Comparison of ENCODE assay signal across 8 cellular contexts in genomic region chr1:151281225-151281968, GRCh38. TPM values are rescaled to one million over a fixed set of nuclear protein-coding genes. Genes with fewer than 3 reads are reported as not detected.
DNase-seq lines count a peak whose midpoint lies in the region; ATAC-seq and TF ChIP-seq lines count a peak whose summit lies in the region.

No MANE protein-coding gene starts in this region.

- TF ChIP-seq EP300 in Ishikawa (IDR thresholded peaks at IDR 0.05; ENCODE audit: borderline replicate concordance) = peak; percentile 46; the same call in 1 of the 2 replicates

- 0 out of 2 replicates have a peak, but pooled peaks have one; percentile 62 for TF ChIP-seq RAD21 in Ishikawa (IDR thresholded peaks at IDR 0.05; ENCODE audit: low read depth)

- H3K4me3 ChIP-seq in epithelial cell of proximal tubule (ENCODE audit: low read depth, low read length) = peak overlapping the region; percentile 86

- ATAC-seq in GM21576 (IDR thresholded peaks at IDR 0.05; ENCODE audit: unreplicated experiment) = peak; percentile 32

- TF ChIP-seq CTCF in epithelial cell of proximal tubule (conservative IDR thresholded peaks at IDR 0.05; ENCODE audit: low read depth, low read length) = peak; percentile 20

- DNase-seq in DMS 273 (lab: John Stamatoyannopoulos, UW; ENCODE audit: unreplicated experiment) (peak; percentile 100), OCI-M2 (lab: John Stamatoyannopoulos, UW; ENCODE audit: unreplicated experiment) (peak; percentile 86), epithelial cell of proximal tubule (ENCODE audit: low read depth) (peak; percentile 79), mucosa of gallbladder (ENCODE audit: low spot score) (peak; percentile 96)
- DNase-seq in activated T-cell treated with anti-CD3 and anti-CD28 coated beads, Interleukin-2, amount 50 U/mL, for 1 hour = peak; percentile 99
- DNase-seq in stimulated activated CD8-positive, alpha-beta memory T cell treated with anti-CD3 and anti-CD28 coated beads, Interleukin-4, amount 100 ng/mL, for 24 hours (ENCODE audit: low read depth) = peak; percentile 91

TF ChIP-seq in Ishikawa, 13 proteins besides CTCF, POLR2A, EP300 and RAD21:
- TF ChIP-seq CREB1 (IDR thresholded peaks at IDR 0.05; ENCODE audit: low read depth) (peak; percentile 90), TCF12 (IDR thresholded peaks at IDR 0.05; ENCODE audit: low read depth) (peak; percentile 72), ZBTB7A (IDR thresholded peaks at IDR 0.05; ENCODE audit: low read depth) (no peak), USF1 (IDR thresholded peaks at IDR 0.05) (no peak; the same call in 1 of the 2 replicates), MAX (IDR thresholded peaks at IDR 0.05) (peak; percentile 61), NFIC (IDR thresholded peaks at IDR 0.05) (no peak), TEAD4 (IDR thresholded peaks at IDR 0.05) (no peak), TAF1 (IDR thresholded peaks at IDR 0.05; ENCODE audit: low read depth) (peak; percentile 48), CEBPB (IDR thresholded peaks at IDR 0.05) (no peak), REST (IDR thresholded peaks at IDR 0.05; ENCODE audit: low read depth) (no peak), FOXM1 (IDR thresholded peaks at IDR 0.05; ENCODE audit: borderline replicate concordance, low read depth) (peak; percentile 37; the same call in 1 of the 2 replicates), YY1 (IDR thresholded peaks at IDR 0.05; ENCODE audit: low read depth) (0 out of 2 replicates have a peak, but pooled peaks have one; percentile 16), EGR1 (IDR thresholded peaks at IDR 0.05) (peak; percentile 66; the same call in 1 of the 2 replicates)

RNA-seq across cellular contexts. Expression of gene ZNF687, which starts 0.7 kb away (rescaled TPM):
- 14.0 and 16.9 TPM in 2 replicates for total RNA-seq in epithelial cell of proximal tubule
- total RNA-seq in mucosa of gallbladder = 40.4 TPM

RNA-seq across cellular contexts. Expression of gene PSMD4, which starts 26.9 kb away (rescaled TPM):
- total RNA-seq in epithelial cell of proximal tubule (213 and 225 TPM in 2 replicates), mucosa of gallbladder (125 TPM)

RNA-seq across cellular contexts. Expression of gene PI4KB, which starts 45.8 kb away (rescaled TPM):
- total RNA-seq in epithelial cell of proximal tubule (26.3 and 73.3 TPM in 2 replicates), mucosa of gallbladder (71.4 TPM)

Comparison
In these comparisons a context has a peak if more than half of its experiments do, and no peak if none do; other contexts are left out.
1. Peak in every context shown above with its lines: DNase-seq, ATAC-seq and H3K4me3 ChIP-seq.